Comparison of ENCODE assay signal across 8 cellular contexts in genomic region chr3:185393055-185393454, GRCh38.
"Had no signal": no experiment of that assay in that cellular context is flagged by ENCODE, and none has a peak within 500 bp of the region (broad histone marks: within the 10 kb centered on the region; RNA-seq: fewer than 3 reads in every experiment).

No MANE protein-coding gene starts in this region.

- H3K27ac ChIP-seq: HL-60, KMS-11 had no signal

- DNase-seq: IMR-90, KBM-7, KG1 had no signal

- H3K4me3 ChIP-seq: K562 had no signal

- H3K36me3 Mint-ChIP-seq: IgD-negative memory B cell had no signal

- H3K27ac Mint-ChIP-seq: IgD-negative memory B cell had no signal

- ATAC-seq: HepG2, K562 had no signal

- H3K4me1 Mint-ChIP-seq: IgD-negative memory B cell had no signal
